In genomic region chr9:124741149-124741548, GRCh38 we compare ENCODE assay signal across 17 cellular contexts. TPM values are rescaled to one million over a fixed set of nuclear protein-coding genes. Genes with fewer than 3 reads are reported as not detected.
DNase-seq lines count a peak whose midpoint lies in the region; ATAC-seq, FAIRE-seq and TF ChIP-seq lines count a peak whose summit lies in the region.
"Had no signal": no experiment of that assay in that cellular context is flagged by ENCODE, and none has a peak within 500 bp of the region (broad histone marks: within the 10 kb centered on the region; RNA-seq: fewer than 3 reads in every experiment).

No MANE protein-coding gene starts in this region.

- CTCF ChIA-PET in WTC11 (lab: Charles Lee): interaction anchor here (1.1 kb wide), 1 partner anchor 99 kb away, joined by 3 read pairs; no protein-coding TSS in a partner anchor
- CTCF ChIA-PET in mammary epithelial cell (lab: Charles Lee; ENCODE audit: low non-redundant PET): no interaction called here

- no peak overlapping the region for H3K4me2 ChIP-seq in mammary epithelial cell (ENCODE audit: insufficient read depth, low read depth, low read length)
- H3K4me2 ChIP-seq: BLaER1 had no signal

- peaks cover 11% of the 10 kb centered on the region for H3K4me1 ChIP-seq in cardiac muscle cell (ENCODE audit: low read depth)
- H3K4me1 ChIP-seq in mammary epithelial cell (ENCODE audit: insufficient read depth, low read length): no peaks in the 10 kb centered on the region

- 0 out of 2 replicates have a peak overlapping the region, but pooled peaks have one; percentile 48 for H3K27ac Mint-ChIP-seq in WTC11
- H3K27ac Mint-ChIP-seq: CD4-positive, alpha-beta memory T cell had no signal

- DNase-seq in cardiac muscle cell (ENCODE audit: low read depth in 1 of 2, low spot score in 1 of 2) (no peak), Right ventricle myocardium superior (no peak), GM12891 (ENCODE audit: insufficient read length, low spot score) (no peak), WTC11 (ENCODE audit: low spot score) (no peak), MV-4-11 (lab: John Stamatoyannopoulos, UW) (no peak), mammary epithelial cell (no peak), NCI-H345 (lab: John Stamatoyannopoulos, UW) (no peak)
- DNase-seq: Calu3; CD4-positive, alpha-beta memory T cell; DMS79 treated with DMSO at 0.1 percent for 48 hours; GF-D8; H9 had no signal

- ATAC-seq in Right ventricle myocardium superior (ENCODE audit: poor library complexity) (no peak), WTC11 (no peak)

- no peaks in the 10 kb centered on the region for H4K20me1 ChIP-seq in mammary epithelial cell (ENCODE audit: insufficient read depth, low read length)
- H4K20me1 ChIP-seq: BLaER1 had no signal

- no peak overlapping the region for H3K4me3 ChIP-seq in cardiac muscle cell
- H3K4me3 ChIP-seq in mammary epithelial cell (replicated peaks in 1 of 3; ENCODE audit: insufficient read depth in 1 of 3, low read depth in 2 of 3, low read length in 3 of 3): no peak overlapping the region
- H3K4me3 ChIP-seq: BLaER1 had no signal

- no peak overlapping the region for H3K9ac ChIP-seq in mammary epithelial cell (ENCODE audit: insufficient read depth, low read length)
- H3K9ac ChIP-seq: BLaER1 had no signal

- no peak overlapping the region for H3K4me3 Mint-ChIP-seq in WTC11
- H3K4me3 Mint-ChIP-seq: CD14-positive monocyte; CD4-positive, alpha-beta memory T cell; H9 had no signal

- H3K9me3 Mint-ChIP-seq in WTC11: no peaks in the 10 kb centered on the region
- H3K9me3 Mint-ChIP-seq: CD14-positive monocyte; CD4-positive, alpha-beta memory T cell; H9 had no signal

- FAIRE-seq in GM12891 (lab: Jason Lieb, UNC): no peak
- FAIRE-seq: H1, HTR-8/SVneo had no signal

- BruUV-seq in mammary epithelial cell (replicated peaks; lab: Mats Ljungman, UMichigan): no TSS peak

- H3K27ac ChIP-seq in cardiac muscle cell (peak overlapping the region; percentile 10), mammary epithelial cell (ENCODE audit: insufficient read depth, low read depth, low read length) (no peak overlapping the region)
- H3K27ac ChIP-seq: 22Rv1, BLaER1 had no signal

- H3K4me1 Mint-ChIP-seq in WTC11: peaks cover 31% of the 10 kb centered on the region
- H3K4me1 Mint-ChIP-seq: CD4-positive, alpha-beta memory T cell had no signal

- H3K27me3 ChIP-seq in cardiac muscle cell: no peaks in the 10 kb centered on the region
- no peaks in the 10 kb centered on the region for H3K27me3 ChIP-seq in mammary epithelial cell (ENCODE audit: insufficient read depth, low read length)
- H3K27me3 ChIP-seq: BLaER1 had no signal

- dilution Hi-C loops in mammary epithelial cell (cut with HindIII; ENCODE audit: low sequenced_read_pairs): no loop called here

- in situ Hi-C loops in mammary epithelial cell (cut with MboI; ENCODE audit: low sequenced_read_pairs in 2 of 2): no loop called here

- intact Hi-C loops in Right ventricle myocardium superior (cut with DNase I) (no loop called here), mammary epithelial cell (cut with micrococcal nuclease) (no loop called here)

- H3K79me2 ChIP-seq in mammary epithelial cell (ENCODE audit: insufficient read depth, low read length): no peaks in the 10 kb centered on the region

- no peaks in the 10 kb centered on the region for H3K36me3 ChIP-seq in cardiac muscle cell
- H3K36me3 ChIP-seq in mammary epithelial cell (ENCODE audit: insufficient read depth, low read length): no peaks in the 10 kb centered on the region
- H3K36me3 ChIP-seq: BLaER1 had no signal

- POLR2A ChIA-PET in WTC11 (lab: Charles Lee): no interaction called here

- no peaks in the 10 kb centered on the region for H3K27me3 Mint-ChIP-seq in WTC11 (ENCODE audit: low read depth)

- H3K9me3 ChIP-seq in cardiac muscle cell (ENCODE audit: low read depth) (no peaks in the 10 kb centered on the region), mammary epithelial cell (replicated peaks; ENCODE audit: insufficient read depth, low read length) (no peaks in the 10 kb centered on the region)
- H3K9me3 ChIP-seq: BLaER1 had no signal

- TF ChIP-seq CTCF in cardiac muscle cell (IDR thresholded peaks at IDR 0.05; ENCODE audit: low read depth, low read length): no peak
- TF ChIP-seq CTCF in WTC11 (IDR thresholded peaks at IDR 0.05): no peak
- TF ChIP-seq CTCF in mammary epithelial cell (conservative IDR thresholded peaks at IDR 0.05 in 1 of 2, IDR thresholded peaks at IDR 0.05 in 1 of 2; ENCODE audit: extremely low read depth in 1 of 2, insufficient read depth in 1 of 2, low read depth in 1 of 2, low read length in 2 of 2): no peak

- WGBS in mammary epithelial cell (ENCODE audit: low coverage, missing lambda C conversion rate): 95% methylated on average over 4 of the region's 4 CpGs

- peaks cover 7% of the 10 kb centered on the region for H3K36me3 Mint-ChIP-seq in WTC11
- H3K36me3 Mint-ChIP-seq: CD14-positive monocyte; CD4-positive, alpha-beta memory T cell had no signal

- no peak for TF ChIP-seq POLR2A in GM12891 (IDR thresholded peaks at IDR 0.05; ENCODE audit: low read depth, low read length)

- H2AFZ ChIP-seq in mammary epithelial cell (ENCODE audit: low read depth, low read length): no peak overlapping the region

TF ChIP-seq in GM12891, 5 proteins besides CTCF, POLR2A, EP300 and RAD21:
- no peak for TF ChIP-seq PAX5 (IDR thresholded peaks at IDR 0.05; ENCODE audit: insufficient read depth, low read length, severe bottlenecking)
- no peak for TF ChIP-seq POLR2AphosphoS5 (IDR thresholded peaks at IDR 0.05; ENCODE audit: low read depth, low read length)
- no peak for TF ChIP-seq POU2F2 (IDR thresholded peaks at IDR 0.05; ENCODE audit: low read depth, low read length)
- TF ChIP-seq SPI1 (IDR thresholded peaks at IDR 0.05; ENCODE audit: low read depth, low read length): peak; percentile 37; the same call in 1 of the 2 replicates

TF ChIP-seq in WTC11, 78 proteins besides CTCF, POLR2A, EP300 and RAD21 (continues in another document):
- no peak for TF ChIP-seq FOXP1 (CRISPR knock-in tag; IDR thresholded peaks at IDR 0.05; ENCODE audit: borderline replicate concordance)
- no peak for TF ChIP-seq ARID4B (CRISPR knock-in tag; IDR thresholded peaks at IDR 0.05; ENCODE audit: borderline replicate concordance)
- no peak for TF ChIP-seq ZNF512 (CRISPR knock-in tag; IDR thresholded peaks at IDR 0.05; ENCODE audit: borderline replicate concordance)
- no peak for TF ChIP-seq CDX4 (CRISPR knock-in tag; IDR thresholded peaks at IDR 0.05; ENCODE audit: borderline replicate concordance)

RNA-seq across cellular contexts. Expression of gene NR6A1, which starts 30.0 kb away (rescaled TPM):
- total RNA-seq in cardiac muscle cell (12.8 and 19.8 TPM in 2 replicates), Right ventricle myocardium superior (1.4 TPM), WTC11 (2021) (164 to 222 TPM (median 218 TPM) in 3 replicates), mammary epithelial cell (1 to 10 TPM; 3.2 to 4.8 TPM)
- polyA plus RNA-seq in cardiac muscle cell (3.2 and 5.8 TPM in 2 replicates), mammary epithelial cell (0.76 TPM)
- polyA plus RNA-seq in GM12891 (2012; ENCODE audit: low read depth, missing spikeins): 2.0 TPM
- 1.1 TPM for polyA minus RNA-seq in mammary epithelial cell
- polyA plus RNA-seq: CD4-positive, alpha-beta memory T cell had no signal

RNA-seq across cellular contexts. Expression of gene OLFML2A, which starts 35.8 kb away (rescaled TPM):
- total RNA-seq in cardiac muscle cell: 4.7 and 10.7 TPM in 2 replicates
- polyA plus RNA-seq in cardiac muscle cell: 2.6 and 3.4 TPM in 2 replicates
- total RNA-seq in Right ventricle myocardium superior: 27.5 TPM
- 0.27 TPM for polyA plus RNA-seq in GM12891 (2012; ENCODE audit: low read depth, missing spikeins)
- 6.7 to 11.6 TPM (median 11.2 TPM) in 3 replicates for total RNA-seq in WTC11 (2021)
- 1 to 10 TPM; 4.2 to 6.2 TPM for total RNA-seq in mammary epithelial cell
- 1.6 TPM for polyA plus RNA-seq in mammary epithelial cell
- polyA minus RNA-seq in mammary epithelial cell: 2.3 TPM
- total RNA-seq: CD4-positive, alpha-beta memory T cell had no signal
- polyA plus RNA-seq: CD4-positive, alpha-beta memory T cell had no signal
